Comparison of ENCODE assay signal across 22 cellular contexts in genomic region chr7:47516386-47516785, GRCh38.
DNase-seq lines count a peak whose midpoint lies in the region; ATAC-seq, FAIRE-seq and TF ChIP-seq lines count a peak whose summit lies in the region.
"Had no signal": no experiment of that assay in that cellular context is flagged by ENCODE, and none has a peak within 500 bp of the region (broad histone marks: within the 10 kb centered on the region; RNA-seq: fewer than 3 reads in every experiment).

No MANE protein-coding gene starts in this region.

- peak overlapping the region; percentile 10 for H2AK5ac ChIP-seq in mesenchymal stem cell (ENCODE audit: low read length, severe bottlenecking)

- H2BK5ac ChIP-seq in mesenchymal stem cell (ENCODE audit: low read depth, low read length, poor library complexity, severe bottlenecking): no peak overlapping the region

- in situ Hi-C loops in HepG2 (cut with HindIII; ENCODE audit: extremely low pct_ligation_motif_present, low pct_unique_long_range_greater_than_20kb): no loop called here

- intact Hi-C loops in HepG2 (cut with micrococcal nuclease; ENCODE audit: unreplicated experiment) (no loop called here), posterior vena cava (cut with DNase I) (no loop called here), OCI-LY7 (cut with micrococcal nuclease; ENCODE audit: unreplicated experiment) (no loop called here)

- H3K36me3 Mint-ChIP-seq in HFFc6 (ENCODE audit: low read depth): peaks cover 5% of the 10 kb centered on the region; the same call in 1 of the 2 replicates
- H3K36me3 Mint-ChIP-seq: IgD-negative memory B cell had no signal

- TF ChIP-seq EP300 in HepG2 (IDR thresholded peaks at IDR 0.05; ENCODE audit: low read depth in 2 of 2, low read length in 2 of 2) (no peak), HepG2 (CRISPR knock-in tag; IDR thresholded peaks at IDR 0.05; ENCODE audit: borderline replicate concordance) (no peak)

- H3K79me2 ChIP-seq in HepG2 (ENCODE audit: insufficient read depth, low read length) (peaks cover 95% of the 10 kb centered on the region), OCI-LY7 (ENCODE audit: insufficient read depth, low read depth, low read length) (no peaks in the 10 kb centered on the region)

- BruUV-seq in HepG2 (replicated peaks; lab: Mats Ljungman, UMichigan) (no TSS peak), OCI-LY7 (replicated peaks; lab: Mats Ljungman, UMichigan) (no TSS peak)

- H2BK12ac ChIP-seq in mesenchymal stem cell (ENCODE audit: low read length in 2 of 2): peak overlapping the region; percentile 33 to 90

- peaks cover 44 to 75% (median 64%) of the 10 kb centered on the region in 4 donors for H3K4me1 ChIP-seq in liver (ENCODE audit: control insufficient read depth in 4 of 4, insufficient read depth in 4 of 4, low read length in 3 of 4)
- H3K4me1 ChIP-seq in HepG2 (ENCODE audit: insufficient read depth, low read length): peaks cover 83% of the 10 kb centered on the region
- peaks cover 35% of the 10 kb centered on the region for H3K4me1 ChIP-seq in mesenchymal stem cell (ENCODE audit: control insufficient read depth, insufficient read depth, low read depth, low read length)
- no peaks in the 10 kb centered on the region for H3K4me1 ChIP-seq in OCI-LY7 (ENCODE audit: insufficient read depth, low read length, poor library complexity, severe bottlenecking)

- peak overlapping the region; percentile 13 to 87 for H3K4ac ChIP-seq in mesenchymal stem cell (ENCODE audit: low read depth in 1 of 2, low read length in 2 of 2)

- H4K8ac ChIP-seq in mesenchymal stem cell (ENCODE audit: low read length): peak overlapping the region; percentile 62

- H2AFZ ChIP-seq in HepG2 (ENCODE audit: low read length) (no peak overlapping the region), mesenchymal stem cell (ENCODE audit: low read depth, low read length) (no peak overlapping the region), OCI-LY7 (ENCODE audit: low read length) (no peak overlapping the region)

- no peak overlapping the region for H3K9ac ChIP-seq in liver (ENCODE audit: low read depth in 1 of 2, low read length in 2 of 2)
- H3K9ac ChIP-seq in HepG2 (ENCODE audit: insufficient read depth, low read depth, low read length): no peak overlapping the region
- H3K9ac ChIP-seq in mesenchymal stem cell (ENCODE audit: low read length): no peak overlapping the region

- no peak for TF ChIP-seq CTCF in liver (IDR thresholded peaks at IDR 0.05; ENCODE audit: low read depth, low read length, missing input control)
- no peak for TF ChIP-seq CTCF in HepG2 (CRISPR knock-in tag; IDR thresholded peaks at IDR 0.05)
- no peak for TF ChIP-seq CTCF in HFFc6 (IDR thresholded peaks at IDR 0.05)
- TF ChIP-seq CTCF in OCI-LY7 (conservative IDR thresholded peaks at IDR 0.05; ENCODE audit: low read length): no peak

- H3K9me3 Mint-ChIP-seq in HFFc6: no peaks in the 10 kb centered on the region
- H3K9me3 Mint-ChIP-seq: CD4-positive, alpha-beta T cell; IgD-negative memory B cell had no signal

- no peak overlapping the region for H3K14ac ChIP-seq in mesenchymal stem cell (ENCODE audit: low read length in 2 of 2)

- 94% methylated on average over 6 of the region's 6 CpGs for WGBS in liver
- WGBS in HepG2 (ENCODE audit: low lambda C conversion rate): 97% methylated on average over 6 of the region's 6 CpGs
- 98% methylated on average over 6 of the region's 6 CpGs for WGBS in mesenchymal stem cell

- H3K27ac ChIP-seq in liver (ENCODE audit: low read depth in 1 of 2, low read length in 2 of 2) (peak overlapping the region; percentile 37 to 97), HepG2 (ENCODE audit: extremely low read length, insufficient read depth, low read length) (no peak overlapping the region), mesenchymal stem cell (ENCODE audit: low read length, poor library complexity, severe bottlenecking) (no peak overlapping the region), OCI-LY7 (ENCODE audit: low read depth, low read length, poor library complexity, severe bottlenecking) (no peak overlapping the region)
- H3K27ac ChIP-seq: 22Rv1, C4-2B, HL-60 had no signal

- H2BK120ac ChIP-seq in mesenchymal stem cell (ENCODE audit: low read depth, low read length): no peak overlapping the region

- H3K36me3 ChIP-seq in liver (ENCODE audit: control insufficient read depth in 4 of 4, insufficient read depth in 3 of 4, low read depth in 1 of 4, low read length in 3 of 4): no peaks in the 10 kb centered on the region
- H3K36me3 ChIP-seq in HepG2 (replicated peaks in 1 of 2; ENCODE audit: control insufficient read depth in 1 of 2, insufficient read depth in 2 of 2, low read length in 2 of 2): peaks cover 16 to 48% of the 10 kb centered on the region in 2 experiments
- H3K36me3 ChIP-seq in mesenchymal stem cell (ENCODE audit: control insufficient read depth in 1 of 2, insufficient read depth in 2 of 2, low read depth in 1 of 2, low read length in 2 of 2): peaks cover 0 to 33% of the 10 kb centered on the region in 2 experiments
- 0 out of 2 replicates have a peak, but pooled peaks cover 3% of the 10 kb centered on the region for H3K36me3 ChIP-seq in OCI-LY7 (ENCODE audit: insufficient read depth, low read length)

- FAIRE-seq in HepG2 (lab: Jason Lieb, UNC): no peak
- FAIRE-seq: A549, D721Med, G401.6, GM12891, GM18507 had no signal

- H3K27me3 ChIP-seq in liver (ENCODE audit: control insufficient read depth in 4 of 4, insufficient read depth in 4 of 4, low read length in 3 of 4): no peaks in the 10 kb centered on the region
- no peaks in the 10 kb centered on the region for H3K27me3 ChIP-seq in HepG2 (ENCODE audit: control insufficient read depth in 1 of 2, insufficient read depth in 2 of 2, low read length in 2 of 2)
- peaks cover 0 to 4% of the 10 kb centered on the region in 2 experiments for H3K27me3 ChIP-seq in mesenchymal stem cell (ENCODE audit: control insufficient read depth in 1 of 2, insufficient read depth in 1 of 2, low read length in 2 of 2)

- peak overlapping the region; percentile 50 for H2BK15ac ChIP-seq in mesenchymal stem cell (ENCODE audit: low read depth, poor library complexity, severe bottlenecking)

- no peak overlapping the region for H3K4me3 Mint-ChIP-seq in HFFc6
- H3K4me3 Mint-ChIP-seq: CD4-positive, alpha-beta T cell; IgD-negative memory B cell had no signal

- no peak overlapping the region for H3K4me3 ChIP-seq in liver (ENCODE audit: low read depth in 1 of 3, low read length in 3 of 3)
- no peak overlapping the region for H3K4me3 ChIP-seq in HepG2 (replicated peaks in 1 of 3; ENCODE audit: insufficient read depth in 1 of 3, low read depth in 2 of 3, low read length in 3 of 3)
- H3K4me3 ChIP-seq in mesenchymal stem cell (ENCODE audit: insufficient read depth in 1 of 2, low read depth in 1 of 2, low read length in 2 of 2): no peak overlapping the region
- no peak overlapping the region for H3K4me3 ChIP-seq in OCI-LY7 (ENCODE audit: low read depth, low read length, poor library complexity, severe bottlenecking)
- H3K4me3 ChIP-seq: A549 had no signal

- H4K91ac ChIP-seq in mesenchymal stem cell (ENCODE audit: low read length): peak overlapping the region; percentile 37

- peak overlapping the region; percentile 59 to 86 for H3K18ac ChIP-seq in mesenchymal stem cell (ENCODE audit: low read depth in 1 of 2, low read length in 2 of 2)

- H3K9me3 ChIP-seq in liver (ENCODE audit: control insufficient read depth in 4 of 4, low read length in 3 of 4) (no peaks in the 10 kb centered on the region), HepG2 (ENCODE audit: low read length) (no peaks in the 10 kb centered on the region), mesenchymal stem cell (ENCODE audit: control insufficient read depth, low read length) (no peaks in the 10 kb centered on the region), OCI-LY7 (ENCODE audit: low read length) (no peaks in the 10 kb centered on the region)
- H3K9me3 ChIP-seq: A549, Caco-2 had no signal

- H3K27ac Mint-ChIP-seq in HFFc6: no peak overlapping the region
- H3K27ac Mint-ChIP-seq: CD4-positive, alpha-beta T cell; IgD-negative memory B cell had no signal

- H4K20me1 ChIP-seq in HepG2 (ENCODE audit: insufficient read depth, low read length): peaks cover 67% of the 10 kb centered on the region
- no peaks in the 10 kb centered on the region for H4K20me1 ChIP-seq in OCI-LY7 (ENCODE audit: insufficient read depth, low read length)

- H3K27me3 Mint-ChIP-seq in HFFc6 (ENCODE audit: insufficient read depth): peaks cover under 1% of the 10 kb centered on the region
- H3K27me3 Mint-ChIP-seq: CD4-positive, alpha-beta T cell; IgD-negative memory B cell had no signal

- H3K4me2 ChIP-seq in HepG2 (ENCODE audit: low read depth, low read length) (no peak overlapping the region), mesenchymal stem cell (ENCODE audit: low read length, poor library complexity, severe bottlenecking) (no peak overlapping the region), OCI-LY7 (ENCODE audit: low read length) (no peak overlapping the region)

- no peak for TF ChIP-seq POLR2A in HepG2 (IDR thresholded peaks at IDR 0.05; ENCODE audit: insufficient read depth in 1 of 2, low read depth in 2 of 2, low read length in 2 of 2)

- H3K9me2 ChIP-seq in OCI-LY7 (ENCODE audit: insufficient read depth, low read length): no peaks in the 10 kb centered on the region

- CTCF ChIA-PET in HepG2 (lab: Yijun Ruan, JAX; ENCODE audit: low intra/inter-chr PET ratio, low total read pairs): no interaction called here
- CTCF ChIA-PET in OCI-LY7 (lab: Charles Lee; ENCODE audit: unreplicated experiment): no interaction called here

- H3K23ac ChIP-seq in mesenchymal stem cell (ENCODE audit: low read length in 2 of 2): no peak overlapping the region

- DNase-seq in HepG2 (ENCODE audit: low spot score) (no peak), mesenchymal stem cell (no peak), posterior vena cava (ENCODE audit: low spot score) (peak; percentile 42), HFFc6 (no peak), OCI-LY7 (ENCODE audit: low spot score) (no peak)
- DNase-seq in activated CD4-positive, alpha-beta T cell treated with anti-CD3 and anti-CD28 coated beads for 48 hours: no peak
- DNase-seq: AML-193; Caco-2; CD4-positive, alpha-beta T cell; GOT3; H7 had no signal

- H3K79me1 ChIP-seq in mesenchymal stem cell (replicated peaks; ENCODE audit: low read length, poor library complexity, severe bottlenecking): peaks cover 32% of the 10 kb centered on the region

- H3K4me1 Mint-ChIP-seq in HFFc6 (ENCODE audit: low read depth): peaks cover 35% of the 10 kb centered on the region

- no peak for TF ChIP-seq RAD21 in liver (IDR thresholded peaks at IDR 0.05)
- no peak for TF ChIP-seq RAD21 in HepG2 (CRISPR knock-in tag; IDR thresholded peaks at IDR 0.05)

- no peak for ATAC-seq in HepG2
- ATAC-seq: HCT116 had no signal

- POLR2A ChIA-PET in HepG2 (lab: Yijun Ruan, JAX) (no interaction called here), OCI-LY7 (lab: Charles Lee) (no interaction called here)

TF ChIP-seq in liver, 16 proteins besides CTCF, POLR2A, EP300 and RAD21 (continues in another document):
- TF ChIP-seq YY1 (IDR thresholded peaks at IDR 0.05): no peak

TF ChIP-seq in HepG2, 621 proteins besides CTCF, POLR2A, EP300 and RAD21 (continues in another document):
- no peak for TF ChIP-seq ZSCAN9 (CRISPR knock-in tag; IDR thresholded peaks at IDR 0.05; ENCODE audit: borderline replicate concordance)

Comparison
In these comparisons a context has a peak if more than half of its experiments do, and no peak if none do; other contexts are left out.
1. H3K27ac ChIP-seq: peak in liver (2 of 2); none in HepG2 (single experiment), mesenchymal stem cell (single experiment) and OCI-LY7 (single experiment).